8 cellular contexts compared by ENCODE assay signal in the genomic region with DNA sequence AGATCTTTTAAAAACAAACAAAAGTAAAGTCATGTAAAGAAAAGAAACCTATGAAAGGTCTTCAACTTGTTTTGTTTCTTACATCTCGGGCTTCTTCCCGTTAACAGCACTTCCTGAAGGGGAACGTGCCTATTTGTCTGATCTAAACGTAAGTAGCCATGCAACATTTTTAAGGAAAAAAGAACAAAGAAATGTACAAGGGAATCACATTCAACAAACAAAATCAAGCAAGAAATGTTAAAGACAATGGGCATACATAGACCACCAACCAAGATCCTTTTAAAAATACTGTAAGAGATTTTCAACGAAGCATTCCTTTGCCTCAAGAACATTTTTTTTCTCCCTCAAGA.
DNase-seq lines count a peak whose midpoint lies in the region; ATAC-seq and TF ChIP-seq lines count a peak whose summit lies in the region.

No MANE protein-coding gene starts in this region.

- TF ChIP-seq EP300 in tibial nerve (IDR thresholded peaks at IDR 0.05) = no peak

- TF ChIP-seq CTCF in WTC11 (IDR thresholded peaks at IDR 0.05) = no peak
- no peak for TF ChIP-seq CTCF in tibial nerve (IDR thresholded peaks at IDR 0.05)

- POLR2A ChIA-PET in WTC11 (lab: Charles Lee) = no interaction called here

- DNase-seq in activated T-cell treated with anti-CD3 and anti-CD28 coated beads, Interleukin-2, amount 50 U/mL, for 4 hours = no peak
- DNase-seq in activated T-cell treated with anti-CD3 and anti-CD28 coated beads for 4 hours (no peak), WTC11 (ENCODE audit: low spot score) (no peak), tibial nerve (ENCODE audit: low spot score in 2 of 2) (no peak), GM19240 (ENCODE audit: insufficient read length, low spot score) (no peak), RPMI8226 (no peak)

- peak overlapping the region; percentile 78 for H3K4me3 Mint-ChIP-seq in activated T-cell treated with anti-CD3 and anti-CD28 coated beads, Interleukin-2, amount 50 U/mL, for 4 hours
- H3K4me3 Mint-ChIP-seq in WTC11 = peak overlapping the region; percentile 44

- TF ChIP-seq POLR2A in tibial nerve (IDR thresholded peaks at IDR 0.05) = no peak

- 11 to 17% methylated on average over 5 of the region's 5 CpGs for WGBS in tibial nerve, 2 donors

- H3K36me3 ChIP-seq in iPS-20b (ENCODE audit: insufficient read depth, low read depth, low read length) (no peaks in the 10 kb centered on the region), tibial nerve (no peaks in the 10 kb centered on the region)

- H3K27me3 Mint-ChIP-seq in activated T-cell treated with anti-CD3 and anti-CD28 coated beads, Interleukin-2, amount 50 U/mL, for 4 hours (ENCODE audit: low read depth) = peaks cover 2% of the 10 kb centered on the region
- H3K27me3 Mint-ChIP-seq in WTC11 (ENCODE audit: low read depth) = no peaks in the 10 kb centered on the region

- H3K27ac ChIP-seq in iPS-20b (ENCODE audit: low read length) (no peak overlapping the region), tibial nerve (peak overlapping the region in 3 of 4 donors; percentile 13 to 74 (median 62))

- no peaks in the 10 kb centered on the region for H3K9me3 ChIP-seq in iPS-20b (ENCODE audit: insufficient read depth, low read depth, low read length)
- H3K9me3 ChIP-seq in tibial nerve = no peaks in the 10 kb centered on the region

- ATAC-seq in activated T-cell treated with anti-CD3 and anti-CD28 coated beads, Interleukin-2, amount 50 U/mL, for 4 hours = no peak
- peak; percentile 22 for ATAC-seq in WTC11
- no peak for ATAC-seq in HG03521 (IDR thresholded peaks at IDR 0.05; ENCODE audit: unreplicated experiment)

- peaks cover 10% of the 10 kb centered on the region for H3K4me1 Mint-ChIP-seq in activated T-cell treated with anti-CD3 and anti-CD28 coated beads, Interleukin-2, amount 50 U/mL, for 4 hours (ENCODE audit: low read depth)
- peaks cover 23% of the 10 kb centered on the region for H3K4me1 Mint-ChIP-seq in WTC11

- peak overlapping the region; percentile 10; the same call in 1 of the 2 replicates for H3K4me3 ChIP-seq in iPS-20b (ENCODE audit: low read length)
- peak overlapping the region; percentile 16 to 43 (median 34) for H3K4me3 ChIP-seq in tibial nerve

- no peaks in the 10 kb centered on the region for H3K9me3 Mint-ChIP-seq in activated T-cell treated with anti-CD3 and anti-CD28 coated beads, Interleukin-2, amount 50 U/mL, for 4 hours
- no peaks in the 10 kb centered on the region for H3K9me3 Mint-ChIP-seq in WTC11

- no peaks in the 10 kb centered on the region for H3K36me3 Mint-ChIP-seq in activated T-cell treated with anti-CD3 and anti-CD28 coated beads, Interleukin-2, amount 50 U/mL, for 4 hours (ENCODE audit: insufficient read depth)
- no peaks in the 10 kb centered on the region for H3K36me3 Mint-ChIP-seq in WTC11

- H3K27ac Mint-ChIP-seq in WTC11 = peak overlapping the region; percentile 86

- no peak overlapping the region for H3K9ac ChIP-seq in iPS-20b (ENCODE audit: low read depth, low read length)

- H3K4me1 ChIP-seq in iPS-20b (ENCODE audit: insufficient read depth, low read length) (peaks cover 4% of the 10 kb centered on the region; the same call in 1 of the 2 replicates), tibial nerve (peaks cover 0 to 42% (median 0%) of the 10 kb centered on the region in 4 donors)

- CTCF ChIA-PET in WTC11 (lab: Charles Lee) = interaction anchor here (0.8 kb wide), 1 partner anchor 38 kb away, joined by 3 read pairs; no protein-coding TSS in a partner anchor

- H3K27me3 ChIP-seq in iPS-20b (ENCODE audit: insufficient read depth, low read length) (no peaks in the 10 kb centered on the region), tibial nerve (no peaks in the 10 kb centered on the region)

TF ChIP-seq in WTC11, 78 proteins besides CTCF, POLR2A, EP300 and RAD21:
- TF ChIP-seq, protein P1, sequence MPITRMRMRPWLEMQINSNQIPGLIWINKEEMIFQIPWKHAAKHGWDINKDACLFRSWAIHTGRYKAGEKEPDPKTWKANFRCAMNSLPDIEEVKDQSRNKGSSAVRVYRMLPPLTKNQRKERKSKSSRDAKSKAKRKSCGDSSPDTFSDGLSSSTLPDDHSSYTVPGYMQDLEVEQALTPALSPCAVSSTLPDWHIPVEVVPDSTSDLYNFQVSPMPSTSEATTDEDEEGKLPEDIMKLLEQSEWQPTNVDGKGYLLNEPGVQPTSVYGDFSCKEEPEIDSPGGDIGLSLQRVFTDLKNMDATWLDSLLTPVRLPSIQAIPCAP (CRISPR knock-in tag; IDR thresholded peaks at IDR 0.05) = no peak
- TF ChIP-seq, protein P2, sequence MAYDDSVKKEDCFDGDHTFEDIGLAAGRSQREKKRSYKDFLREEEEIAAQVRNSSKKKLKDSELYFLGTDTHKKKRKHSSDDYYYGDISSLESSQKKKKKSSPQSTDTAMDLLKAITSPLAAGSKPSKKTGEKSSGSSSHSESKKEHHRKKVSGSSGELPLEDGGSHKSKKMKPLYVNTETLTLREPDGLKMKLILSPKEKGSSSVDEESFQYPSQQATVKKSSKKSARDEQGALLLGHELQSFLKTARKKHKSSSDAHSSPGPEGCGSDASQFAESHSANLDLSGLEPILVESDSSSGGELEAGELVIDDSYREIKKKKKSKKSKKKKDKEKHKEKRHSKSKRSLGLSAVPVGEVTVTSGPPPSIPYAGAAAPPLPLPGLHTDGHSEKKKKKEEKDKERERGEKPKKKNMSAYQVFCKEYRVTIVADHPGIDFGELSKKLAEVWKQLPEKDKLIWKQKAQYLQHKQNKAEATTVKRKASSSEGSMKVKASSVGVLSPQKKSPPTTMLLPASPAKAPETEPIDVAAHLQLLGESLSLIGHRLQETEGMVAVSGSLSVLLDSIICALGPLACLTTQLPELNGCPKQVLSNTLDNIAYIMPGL (CRISPR knock-in tag; IDR thresholded peaks at IDR 0.05) = no peak
- TF ChIP-seq, protein P3, sequence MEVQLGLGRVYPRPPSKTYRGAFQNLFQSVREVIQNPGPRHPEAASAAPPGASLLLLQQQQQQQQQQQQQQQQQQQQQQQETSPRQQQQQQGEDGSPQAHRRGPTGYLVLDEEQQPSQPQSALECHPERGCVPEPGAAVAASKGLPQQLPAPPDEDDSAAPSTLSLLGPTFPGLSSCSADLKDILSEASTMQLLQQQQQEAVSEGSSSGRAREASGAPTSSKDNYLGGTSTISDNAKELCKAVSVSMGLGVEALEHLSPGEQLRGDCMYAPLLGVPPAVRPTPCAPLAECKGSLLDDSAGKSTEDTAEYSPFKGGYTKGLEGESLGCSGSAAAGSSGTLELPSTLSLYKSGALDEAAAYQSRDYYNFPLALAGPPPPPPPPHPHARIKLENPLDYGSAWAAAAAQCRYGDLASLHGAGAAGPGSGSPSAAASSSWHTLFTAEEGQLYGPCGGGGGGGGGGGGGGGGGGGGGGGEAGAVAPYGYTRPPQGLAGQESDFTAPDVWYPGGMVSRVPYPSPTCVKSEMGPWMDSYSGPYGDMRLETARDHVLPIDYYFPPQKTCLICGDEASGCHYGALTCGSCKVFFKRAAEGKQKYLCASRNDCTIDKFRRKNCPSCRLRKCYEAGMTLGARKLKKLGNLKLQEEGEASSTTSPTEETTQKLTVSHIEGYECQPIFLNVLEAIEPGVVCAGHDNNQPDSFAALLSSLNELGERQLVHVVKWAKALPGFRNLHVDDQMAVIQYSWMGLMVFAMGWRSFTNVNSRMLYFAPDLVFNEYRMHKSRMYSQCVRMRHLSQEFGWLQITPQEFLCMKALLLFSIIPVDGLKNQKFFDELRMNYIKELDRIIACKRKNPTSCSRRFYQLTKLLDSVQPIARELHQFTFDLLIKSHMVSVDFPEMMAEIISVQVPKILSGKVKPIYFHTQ (CRISPR knock-in tag; IDR thresholded peaks at IDR 0.05) = no peak
- no peak for TF ChIP-seq ELF4 (CRISPR knock-in tag; IDR thresholded peaks at IDR 0.05; ENCODE audit: low read depth)
- no peak for TF ChIP-seq NFE2L1 (CRISPR knock-in tag; IDR thresholded peaks at IDR 0.05)
- no peak for TF ChIP-seq MYBL2 (CRISPR knock-in tag; IDR thresholded peaks at IDR 0.05)
